In genomic region chr1:151061704-151062103, GRCh38 we compare ENCODE assay signal across 1 cellular context.
TF ChIP-seq lines count a peak whose summit lies in the region.

No MANE protein-coding gene starts in this region.

TF ChIP-seq in neural cell, 6 proteins besides CTCF, POLR2A, EP300 and RAD21:
- TF ChIP-seq REST (IDR thresholded peaks at IDR 0.05; ENCODE audit: borderline replicate concordance) (no peak), POLR2AphosphoS5 (IDR thresholded peaks at IDR 0.05) (no peak), SMC3 (conservative IDR thresholded peaks at IDR 0.05; ENCODE audit: poor library complexity) (no peak), EZH2 (IDR thresholded peaks at IDR 0.05; ENCODE audit: borderline replicate concordance, insufficient read depth, low read length, poor library complexity, severe bottlenecking) (no peak), MXI1 (conservative IDR thresholded peaks at IDR 0.05; ENCODE audit: poor library complexity, severe bottlenecking) (no peak), TAF1 (IDR thresholded peaks at IDR 0.05; ENCODE audit: low read depth) (no peak)
TF ChIP-seq in neural cell: peak in this region for 0.
